ENCODE assay signal across 1 cellular context in the genomic region with DNA sequence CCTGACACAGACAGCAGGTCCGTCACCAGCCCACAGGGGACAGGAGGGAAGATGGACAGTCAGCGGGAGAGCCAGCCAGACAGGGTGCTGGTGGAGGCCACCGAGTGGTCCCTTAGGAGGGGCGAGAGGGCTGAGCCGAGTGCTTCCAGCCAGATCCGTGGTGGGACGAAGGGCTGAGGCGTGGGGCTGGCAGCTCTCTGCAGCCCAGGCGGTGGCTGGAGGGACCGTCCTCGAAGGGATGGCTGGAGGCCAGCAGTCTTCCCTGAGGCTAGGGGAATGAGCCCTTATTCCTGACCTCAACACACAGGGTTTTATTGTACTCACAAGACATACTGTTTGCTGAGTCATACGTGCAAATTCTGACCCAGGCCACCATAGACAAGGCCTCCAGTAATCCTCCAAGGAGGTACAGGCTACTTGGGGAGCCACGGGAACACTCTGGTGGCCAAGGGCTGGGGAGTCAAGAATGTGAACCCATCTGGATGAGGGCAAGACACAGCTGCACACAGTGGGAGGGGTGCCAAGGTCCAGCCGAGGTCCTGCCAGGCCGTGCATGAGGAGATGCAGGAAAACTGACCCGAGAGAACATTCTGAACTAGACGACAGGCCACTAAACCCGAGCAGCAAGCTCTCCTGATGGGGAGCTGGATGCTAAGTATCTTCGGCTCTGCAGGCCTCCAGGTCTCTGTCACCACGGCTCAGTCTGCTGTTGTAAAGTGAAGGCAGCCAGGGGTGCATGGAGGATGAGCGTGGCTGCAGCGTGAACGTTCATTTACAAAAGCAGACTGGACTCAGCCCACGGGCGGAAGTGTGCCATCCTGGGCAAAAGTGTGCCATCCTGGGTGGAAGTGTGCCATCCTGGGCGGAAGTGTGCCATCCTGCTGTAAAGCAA.
TF ChIP-seq lines count a peak whose summit lies in the region.

No MANE protein-coding gene starts in this region.

TF ChIP-seq in IMR-90, 13 proteins besides CTCF, POLR2A, EP300 and RAD21:
- TF ChIP-seq FOS (IDR thresholded peaks at IDR 0.05; ENCODE audit: low read depth, low read length): no peak
- TF ChIP-seq, protein P1, sequence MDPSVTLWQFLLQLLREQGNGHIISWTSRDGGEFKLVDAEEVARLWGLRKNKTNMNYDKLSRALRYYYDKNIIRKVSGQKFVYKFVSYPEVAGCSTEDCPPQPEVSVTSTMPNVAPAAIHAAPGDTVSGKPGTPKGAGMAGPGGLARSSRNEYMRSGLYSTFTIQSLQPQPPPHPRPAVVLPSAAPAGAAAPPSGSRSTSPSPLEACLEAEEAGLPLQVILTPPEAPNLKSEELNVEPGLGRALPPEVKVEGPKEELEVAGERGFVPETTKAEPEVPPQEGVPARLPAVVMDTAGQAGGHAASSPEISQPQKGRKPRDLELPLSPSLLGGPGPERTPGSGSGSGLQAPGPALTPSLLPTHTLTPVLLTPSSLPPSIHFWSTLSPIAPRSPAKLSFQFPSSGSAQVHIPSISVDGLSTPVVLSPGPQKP (IDR thresholded peaks at IDR 0.05; ENCODE audit: borderline replicate concordance, low read depth, low read length): no peak
TF ChIP-seq in IMR-90: peak in this region for 0.
